26 cellular contexts compared by ENCODE assay signal in genomic region chrX:129544780-129545179, GRCh38. TPM values are rescaled to one million over a fixed set of nuclear protein-coding genes. Genes with fewer than 3 reads are reported as not detected.
DNase-seq lines count a peak whose midpoint lies in the region; ATAC-seq, FAIRE-seq and TF ChIP-seq lines count a peak whose summit lies in the region.
"Had no signal": no experiment of that assay in that cellular context is flagged by ENCODE, and none has a peak within 500 bp of the region (broad histone marks: within the 10 kb centered on the region; RNA-seq: fewer than 3 reads in every experiment).

No MANE protein-coding gene starts in this region.

- no peaks in the 10 kb centered on the region for H3K27me3 ChIP-seq in Karpas-422 (ENCODE audit: low read length)
- no peaks in the 10 kb centered on the region for H3K27me3 ChIP-seq in parathyroid adenoma (ENCODE audit: control insufficient read depth, insufficient read depth, low read length)

- H3K4me1 ChIP-seq in Karpas-422 (ENCODE audit: low read length) (peaks cover 9% of the 10 kb centered on the region), parathyroid adenoma (peaks cover 9% of the 10 kb centered on the region)

- FAIRE-seq in colon (lab: Jason Lieb, UNC), result peak; percentile 38
- FAIRE-seq: GM12878 had no signal

- H3K36me3 ChIP-seq in Karpas-422 (ENCODE audit: insufficient read depth, low read length) (no peaks in the 10 kb centered on the region), parathyroid adenoma (ENCODE audit: control insufficient read depth, insufficient read depth, low read length) (no peaks in the 10 kb centered on the region)

- no peaks in the 10 kb centered on the region for H4K20me1 ChIP-seq in Karpas-422 (ENCODE audit: insufficient read depth, low read depth, low read length)

- no peak overlapping the region for H3K27ac ChIP-seq in Karpas-422 (ENCODE audit: low read length)
- peak overlapping the region; percentile 71 for H3K27ac ChIP-seq in parathyroid adenoma
- H3K27ac ChIP-seq: C4-2B, GM23248 had no signal

- H3K79me2 ChIP-seq in Karpas-422 (ENCODE audit: low read length) (peaks cover 14% of the 10 kb centered on the region; the same call in 1 of the 2 replicates), parathyroid adenoma (no peaks in the 10 kb centered on the region)

- H3K9me2 ChIP-seq in Karpas-422 (replicated peaks; ENCODE audit: insufficient read depth, low read length), result no peaks in the 10 kb centered on the region

- no peak overlapping the region for H2AFZ ChIP-seq in Karpas-422 (ENCODE audit: low read length)
- no peak overlapping the region for H2AFZ ChIP-seq in parathyroid adenoma
- H2AFZ ChIP-seq: GM23248 had no signal

- H3K4me2 ChIP-seq in Karpas-422 (ENCODE audit: low read depth, low read length, poor library complexity, severe bottlenecking), result no peak overlapping the region
- peak overlapping the region; percentile 44 for H3K4me2 ChIP-seq in parathyroid adenoma (ENCODE audit: low read length)

- H3K9ac ChIP-seq in Karpas-422 (ENCODE audit: low read length) (no peak overlapping the region), parathyroid adenoma (no peak overlapping the region)
- H3K9ac ChIP-seq: GM23248 had no signal

- no peaks in the 10 kb centered on the region for H3K9me3 ChIP-seq in Karpas-422 (ENCODE audit: low read length)
- no peaks in the 10 kb centered on the region for H3K9me3 ChIP-seq in parathyroid adenoma (ENCODE audit: control insufficient read depth, low read length)
- H3K9me3 ChIP-seq: Caco-2 had no signal

- DNase-seq in Karpas-422, result peak; percentile 11
- no peak for DNase-seq in AML-193 (lab: John Stamatoyannopoulos, UW)
- no peak for DNase-seq in NCI-H2171 treated with DMSO at 0.1 percent for 48 hours (lab: John Stamatoyannopoulos, UW)
- DNase-seq: Caco-2; CD8-positive, alpha-beta T cell; DMS 273 treated with DMSO at 0.1 percent for 48 hours; DMS79; EL; GDM1; GM23248; H7; KG1; MM.1S; NCI-H1694; NCI-H2029 treated with DMSO at 0.1 percent for 48 hours; NCI-H226; NCI-H510A; NCI-H69; SHP77 treated with DMSO at 0.1 percent for 48 hours had no signal

- no peak for TF ChIP-seq CTCF in parathyroid adenoma (IDR thresholded peaks at IDR 0.05)

- ATAC-seq in GM18868 (IDR thresholded peaks at IDR 0.05; ENCODE audit: unreplicated experiment) (no peak), GM18511 (IDR thresholded peaks at IDR 0.05; ENCODE audit: unreplicated experiment) (no peak)
- ATAC-seq: CD8-positive, alpha-beta T cell; GM12878; Panc1 had no signal

- no peak overlapping the region for H3K4me3 ChIP-seq in Karpas-422 (ENCODE audit: low read length)
- no peak overlapping the region for H3K4me3 ChIP-seq in parathyroid adenoma (ENCODE audit: low read depth, low read length)
- H3K4me3 ChIP-seq: GM12878, GM23248 had no signal

RNA-seq across cellular contexts. Expression of gene OCRL, which starts 4.7 kb away (rescaled TPM):
- 5.5 and 8.1 TPM in 2 replicates for total RNA-seq in Karpas-422 (2014; rRNA removed; shearing (Covaris generic); ENCODE audit: low replicate concordance)

RNA-seq across cellular contexts. Expression of gene SMARCA1, which starts 21.5 kb away (rescaled TPM):
- not detected in 2 replicates for total RNA-seq in Karpas-422 (2014; rRNA removed; shearing (Covaris generic); ENCODE audit: low replicate concordance)
